Comparison of ENCODE assay signal across 25 cellular contexts in genomic region chr1:167673285-167673684, GRCh38. TPM values are rescaled to one million over a fixed set of nuclear protein-coding genes. Genes with fewer than 3 reads are reported as not detected.
DNase-seq lines count a peak whose midpoint lies in the region; ATAC-seq lines count a peak whose summit lies in the region.
"Had no signal": no experiment of that assay in that cellular context is flagged by ENCODE, and none has a peak within 500 bp of the region (broad histone marks: within the 10 kb centered on the region; RNA-seq: fewer than 3 reads in every experiment).

No MANE protein-coding gene starts in this region.

- DNase-seq in activated effector memory CD4-positive, alpha-beta T cell treated with anti-CD3 and anti-CD28 coated beads, Interleukin-2, amount 50 U/mL, for 16 hours, result peak; percentile 58
- no peak for DNase-seq in activated effector memory CD4-positive, alpha-beta T cell treated with Interleukin-2 at 50 U/mL for 16 hours
- DNase-seq in CD4-positive, alpha-beta memory T cell, result no peak
- no peak for DNase-seq in activated naive CD8-positive, alpha-beta T cell treated with anti-CD3 and anti-CD28 coated beads for 36 hours
- no peak for DNase-seq in natural killer cell treated with Interleukin-12 subunit alpha and Interleukin-12 subunit beta and Interleukin-15 and Interleukin-18, amount 100 ng/mL, for 72 hours (ENCODE audit: low spot score)
- DNase-seq in HK-2 (ENCODE audit: unreplicated experiment) (no peak), hypothalamus (lab: John Stamatoyannopoulos, UW) (no peak)
- DNase-seq in activated CD4-positive, alpha-beta T cell treated with anti-CD3 and anti-CD28 coated beads for 1 hour, result no peak
- DNase-seq: ACHN, H9, left ventricle myocardium inferior, NCI-H1105 treated with DMSO at 0.1 percent for 48 hours, NCI-H1930, NCI-H526 treated with DMSO at 0.1 percent for 48 hours, SHP77, substantia nigra, SW 1271, T1000 had no signal

- peak in 1 of 2 donors; percentile 51 for ATAC-seq in natural killer cell treated with Interleukin-12 subunit alpha and Interleukin-12 subunit beta and Interleukin-15 and Interleukin-18, amount 100 ng/mL, for 72 hours
- ATAC-seq: Panc1 had no signal

- no peaks in the 10 kb centered on the region for H3K9me3 Mint-ChIP-seq in CD4-positive, alpha-beta memory T cell
- H3K9me3 Mint-ChIP-seq in activated naive CD8-positive, alpha-beta T cell treated with anti-CD3 and anti-CD28 coated beads for 36 hours, result no peaks in the 10 kb centered on the region
- H3K9me3 Mint-ChIP-seq in natural killer cell treated with Interleukin-12 subunit alpha and Interleukin-12 subunit beta and Interleukin-15 and Interleukin-18, amount 100 ng/mL, for 72 hours, result no peaks in the 10 kb centered on the region
- H3K9me3 Mint-ChIP-seq: H9, IgD-negative memory B cell, mesothelial cell of epicardium, nephron had no signal

- H3K27me3 Mint-ChIP-seq in CD4-positive, alpha-beta memory T cell, result no peaks in the 10 kb centered on the region
- no peaks in the 10 kb centered on the region for H3K27me3 Mint-ChIP-seq in activated naive CD8-positive, alpha-beta T cell treated with anti-CD3 and anti-CD28 coated beads for 36 hours
- H3K27me3 Mint-ChIP-seq in natural killer cell treated with Interleukin-12 subunit alpha and Interleukin-12 subunit beta and Interleukin-15 and Interleukin-18, amount 100 ng/mL, for 72 hours, result no peaks in the 10 kb centered on the region
- H3K27me3 Mint-ChIP-seq: IgD-negative memory B cell had no signal

- H3K27ac ChIP-seq in CD4-positive, alpha-beta memory T cell (ENCODE audit: low read depth, low read length), result no peak overlapping the region
- H3K27ac ChIP-seq: BLaER1, left ventricle myocardium inferior had no signal

- H3K27me3 ChIP-seq in CD4-positive, alpha-beta memory T cell (ENCODE audit: insufficient read depth, low read length), result no peaks in the 10 kb centered on the region
- H3K27me3 ChIP-seq: BLaER1 had no signal

- POLR2A ChIA-PET in CD4-positive, alpha-beta memory T cell (lab: Charles Lee; ENCODE audit: partially characterized antibody), result interaction anchor here (1.3 kb wide), 1 partner anchor 18 kb away, joined by 3 read pairs; no protein-coding TSS in a partner anchor

- H3K4me3 Mint-ChIP-seq in CD4-positive, alpha-beta memory T cell, result peak overlapping the region in 1 of 8 donors; percentile 11
- no peak overlapping the region for H3K4me3 Mint-ChIP-seq in activated naive CD8-positive, alpha-beta T cell treated with anti-CD3 and anti-CD28 coated beads for 36 hours
- no peak overlapping the region for H3K4me3 Mint-ChIP-seq in natural killer cell treated with Interleukin-12 subunit alpha and Interleukin-12 subunit beta and Interleukin-15 and Interleukin-18, amount 100 ng/mL, for 72 hours
- H3K4me3 Mint-ChIP-seq: H9, mesothelial cell of epicardium, nephron, type B pancreatic cell had no signal

- peak overlapping the region; percentile 29 to 80 (median 59) for H3K27ac Mint-ChIP-seq in CD4-positive, alpha-beta memory T cell
- H3K27ac Mint-ChIP-seq in activated naive CD8-positive, alpha-beta T cell treated with anti-CD3 and anti-CD28 coated beads for 36 hours, result peak overlapping the region; percentile 1
- H3K27ac Mint-ChIP-seq in natural killer cell treated with Interleukin-12 subunit alpha and Interleukin-12 subunit beta and Interleukin-15 and Interleukin-18, amount 100 ng/mL, for 72 hours, result peak overlapping the region; percentile 15 to 36
- H3K27ac Mint-ChIP-seq: H9, mesothelial cell of epicardium, nephron, type B pancreatic cell had no signal

- CTCF ChIA-PET in CD4-positive, alpha-beta memory T cell (lab: Charles Lee; ENCODE audit: partially characterized antibody), result interaction anchor here (2.1 to 5.7 kb wide), 2 partner anchors 14 to 73 kb away, joined by 12 to 31 read pairs; no protein-coding TSS in a partner anchor

- H3K36me3 Mint-ChIP-seq in CD4-positive, alpha-beta memory T cell, result peaks cover 49 to 78% of the 10 kb centered on the region in 2 donors
- H3K36me3 Mint-ChIP-seq in activated naive CD8-positive, alpha-beta T cell treated with anti-CD3 and anti-CD28 coated beads for 36 hours, result peaks cover 48% of the 10 kb centered on the region
- H3K36me3 Mint-ChIP-seq in natural killer cell treated with Interleukin-12 subunit alpha and Interleukin-12 subunit beta and Interleukin-15 and Interleukin-18, amount 100 ng/mL, for 72 hours, result no peaks in the 10 kb centered on the region
- H3K36me3 Mint-ChIP-seq: mesothelial cell of epicardium, type B pancreatic cell had no signal

- H3K4me3 ChIP-seq in CD4-positive, alpha-beta memory T cell (ENCODE audit: low read length in 2 of 2), result no peak overlapping the region
- H3K4me3 ChIP-seq: BLaER1, left ventricle myocardium inferior had no signal

- H3K4me1 ChIP-seq in CD4-positive, alpha-beta memory T cell (ENCODE audit: insufficient read depth, low read length), result peaks cover 90% of the 10 kb centered on the region

- peaks cover 58 to 72% (median 67%) of the 10 kb centered on the region in 4 donors for H3K4me1 Mint-ChIP-seq in CD4-positive, alpha-beta memory T cell
- peaks cover 54% of the 10 kb centered on the region for H3K4me1 Mint-ChIP-seq in activated naive CD8-positive, alpha-beta T cell treated with anti-CD3 and anti-CD28 coated beads for 36 hours
- H3K4me1 Mint-ChIP-seq in natural killer cell treated with Interleukin-12 subunit alpha and Interleukin-12 subunit beta and Interleukin-15 and Interleukin-18, amount 100 ng/mL, for 72 hours (ENCODE audit: low read depth in 2 of 2), result peaks cover 63 to 79% of the 10 kb centered on the region in 2 donors

- intact Hi-C loops in CD4-positive, alpha-beta memory T cell (cut with micrococcal nuclease), result no loop called here

- H3K9me3 ChIP-seq in CD4-positive, alpha-beta memory T cell (ENCODE audit: control insufficient read depth in 1 of 2, low read length in 2 of 2), result no peaks in the 10 kb centered on the region
- H3K9me3 ChIP-seq: BLaER1, left ventricle myocardium inferior had no signal

- H3K36me3 ChIP-seq in CD4-positive, alpha-beta memory T cell (ENCODE audit: insufficient read depth, low read length), result peaks cover 41% of the 10 kb centered on the region

RNA-seq across cellular contexts. Expression of gene RCSD1, which starts 43.3 kb away (rescaled TPM):
- 100 to 1,000 TPM; 124 to 129 TPM for total RNA-seq in CD4-positive, alpha-beta memory T cell
- 100 to 1,000 TPM; 163 to 173 TPM for polyA plus RNA-seq in CD4-positive, alpha-beta memory T cell
- 10 to 100 TPM; 56.4 to 58.2 TPM for total RNA-seq in activated naive CD8-positive, alpha-beta T cell treated with anti-CD3 and anti-CD28 coated beads for 36 hours
- total RNA-seq in natural killer cell treated with Interleukin-12 subunit alpha and Interleukin-12 subunit beta and Interleukin-15 and Interleukin-18, amount 100 ng/mL, for 72 hours, result 10 to 100 TPM; 30.3 to 30.9 TPM
- total RNA-seq: osteocyte had no signal

RNA-seq across cellular contexts. Expression of gene MPZL1, which starts 48.5 kb away (rescaled TPM):
- total RNA-seq in CD4-positive, alpha-beta memory T cell, result 1 to 10 TPM; 5.4 to 7.2 TPM
- 10 to 100 TPM in 1 of 2 donors, 1 to 10 TPM in 1; 8.6 to 15.8 TPM for polyA plus RNA-seq in CD4-positive, alpha-beta memory T cell
- 10 to 100 TPM; 15.9 to 17.3 TPM for total RNA-seq in activated naive CD8-positive, alpha-beta T cell treated with anti-CD3 and anti-CD28 coated beads for 36 hours
- 10 to 100 TPM; 15.3 to 25.6 TPM for total RNA-seq in natural killer cell treated with Interleukin-12 subunit alpha and Interleukin-12 subunit beta and Interleukin-15 and Interleukin-18, amount 100 ng/mL, for 72 hours

Comparison
In these comparisons a context has a peak if more than half of its experiments do, and no peak if none do; other contexts are left out.
1. H3K27ac Mint-ChIP-seq: peak in every context shown above with its lines; median percentile 59 in CD4-positive, alpha-beta memory T cell; 26 in natural killer cell treated with Interleukin-12 subunit alpha and Interleukin-12 subunit beta and Interleukin-15 and Interleukin-18, amount 100 ng/mL, for 72 hours; 1 in activated naive CD8-positive, alpha-beta T cell treated with anti-CD3 and anti-CD28 coated beads for 36 hours.